In the genomic region with DNA sequence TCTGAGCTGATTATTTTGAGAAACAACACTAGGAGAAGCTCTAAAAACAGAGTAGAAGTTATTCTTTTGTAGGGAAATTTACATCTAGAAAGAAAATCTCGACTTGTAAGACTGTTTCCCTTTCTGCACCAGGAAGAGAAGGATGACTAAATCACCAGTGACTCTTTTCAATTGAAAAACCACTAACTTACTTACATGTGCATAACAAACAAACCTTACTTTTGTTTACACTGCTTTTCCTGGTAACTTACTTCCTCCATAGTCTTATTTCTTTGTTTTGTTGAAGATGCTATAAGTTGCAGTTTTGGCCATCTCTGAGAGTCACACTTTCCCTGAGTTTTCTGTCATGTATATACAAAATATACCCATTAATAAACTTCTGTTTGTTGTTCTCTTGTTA, we compare ENCODE assay signal across 1 cellular context.
TF ChIP-seq lines count a peak whose summit lies in the region.

No MANE protein-coding gene starts in this region.

TF ChIP-seq in WTC11, 78 proteins besides CTCF, POLR2A, EP300 and RAD21 (continued from another document):
- TF ChIP-seq, protein P1, sequence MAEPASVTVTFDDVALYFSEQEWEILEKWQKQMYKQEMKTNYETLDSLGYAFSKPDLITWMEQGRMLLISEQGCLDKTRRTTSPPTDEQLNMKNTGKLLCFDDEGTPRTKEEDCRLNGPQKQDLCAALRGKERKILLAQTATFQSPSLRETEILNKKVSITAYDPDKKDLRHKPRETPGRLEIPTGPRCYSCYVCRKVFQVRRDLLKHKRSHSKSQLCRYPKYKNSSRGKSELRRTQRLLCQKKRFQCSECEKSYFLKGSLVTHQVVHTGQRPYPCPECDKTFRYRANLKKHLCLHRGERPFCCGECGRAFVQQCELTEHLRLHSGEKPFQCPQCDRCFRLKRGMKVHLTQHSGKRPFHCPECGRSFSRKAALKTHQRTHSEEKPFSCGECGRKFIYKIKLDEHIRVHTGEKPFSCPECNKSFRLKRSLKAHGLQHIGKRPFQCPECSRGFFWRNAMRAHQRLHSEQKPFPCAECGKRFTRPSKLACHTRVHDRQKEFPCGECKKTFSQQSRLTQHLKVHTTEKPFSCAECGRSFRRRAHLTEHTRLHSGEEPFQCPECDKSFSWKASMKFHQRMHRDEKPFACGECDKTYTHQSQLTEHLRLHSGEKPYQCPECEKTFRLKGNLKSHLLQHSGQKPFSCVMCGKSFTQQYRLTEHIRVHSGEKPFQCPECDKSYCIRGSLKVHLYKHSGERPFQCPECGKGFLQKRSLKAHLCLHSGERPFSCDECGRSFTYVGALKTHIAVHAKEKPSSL (CRISPR knock-in tag; conservative IDR thresholded peaks at IDR 0.05) = no peak
- TF ChIP-seq MXD4 (CRISPR knock-in tag; IDR thresholded peaks at IDR 0.05; ENCODE audit: borderline replicate concordance) = no peak
- no peak for TF ChIP-seq NFE2L1 (CRISPR knock-in tag; IDR thresholded peaks at IDR 0.05)
